ENCODE assay signal across 1 cellular context in genomic region chr2:108583903-108584520, GRCh38.
TF ChIP-seq lines count a peak whose summit lies in the region.

No MANE protein-coding gene starts in this region.

TF ChIP-seq in HepG2, 621 proteins besides CTCF, POLR2A, EP300 and RAD21 (continued from another document and continues in another):
- TF ChIP-seq POGK (CRISPR knock-in tag; conservative IDR thresholded peaks at IDR 0.05) (0 out of 2 replicates have a peak, but pooled peaks have one; percentile 22), RXRA (CRISPR knock-in tag; IDR thresholded peaks at IDR 0.05) (no peak), ZNF720 (CRISPR knock-in tag; IDR thresholded peaks at IDR 0.05) (no peak), ZNF598 (CRISPR knock-in tag; IDR thresholded peaks at IDR 0.05; ENCODE audit: borderline replicate concordance) (no peak), ZNF644 (CRISPR knock-in tag; IDR thresholded peaks at IDR 0.05; ENCODE audit: low read depth) (no peak), RFXAP (CRISPR knock-in tag; IDR thresholded peaks at IDR 0.05; ENCODE audit: borderline replicate concordance) (no peak), ZNF331 (CRISPR knock-in tag; IDR thresholded peaks at IDR 0.05) (0 out of 2 replicates have a peak, but pooled peaks have one; percentile 11), ZNF205 (CRISPR knock-in tag; IDR thresholded peaks at IDR 0.05) (0 out of 2 replicates have a peak, but pooled peaks have one; percentile 31), HNRNPLL (IDR thresholded peaks at IDR 0.05; ENCODE audit: low read depth, low read length, poor library complexity, severe bottlenecking) (no peak), MAFK (conservative IDR thresholded peaks at IDR 0.05 in 1 of 2, IDR thresholded peaks at IDR 0.05 in 1 of 2; ENCODE audit: low read length in 2 of 2) (no peak), ZFP90 (CRISPR knock-in tag; IDR thresholded peaks at IDR 0.05; ENCODE audit: borderline replicate concordance) (no peak), ZNF281 (CRISPR knock-in tag; IDR thresholded peaks at IDR 0.05; ENCODE audit: borderline replicate concordance) (no peak), ZNF512 (CRISPR knock-in tag; IDR thresholded peaks at IDR 0.05) (peak; percentile 76; the same call in 1 of the 2 replicates), AGO1 (IDR thresholded peaks at IDR 0.05; ENCODE audit: low read depth, low read length, poor library complexity, severe bottlenecking) (no peak), ZNF850 (CRISPR knock-in tag; conservative IDR thresholded peaks at IDR 0.05) (no peak), ZNF10 (CRISPR knock-in tag; IDR thresholded peaks at IDR 0.05; ENCODE audit: borderline replicate concordance, low read depth) (no peak), GLI4 (CRISPR knock-in tag; IDR thresholded peaks at IDR 0.05; ENCODE audit: borderline replicate concordance) (peak; percentile 74; the same call in 1 of the 2 replicates), ZNF761 (CRISPR knock-in tag; conservative IDR thresholded peaks at IDR 0.05) (no peak), MTF1 (CRISPR knock-in tag; IDR thresholded peaks at IDR 0.05) (no peak), ZNF354B (CRISPR knock-in tag; IDR thresholded peaks at IDR 0.05) (no peak), MAFG (CRISPR knock-in tag; IDR thresholded peaks at IDR 0.05) (no peak), LRRFIP1 (CRISPR knock-in tag; conservative IDR thresholded peaks at IDR 0.05) (no peak), ZNF446 (CRISPR knock-in tag; IDR thresholded peaks at IDR 0.05) (no peak), ZNF326 (CRISPR knock-in tag; IDR thresholded peaks at IDR 0.05; ENCODE audit: borderline replicate concordance) (no peak), IRF2 (CRISPR knock-in tag; IDR thresholded peaks at IDR 0.05) (peak; percentile 76; the same call in 1 of the 2 replicates), TP53 (CRISPR knock-in tag; conservative IDR thresholded peaks at IDR 0.05) (no peak), ZZZ3 (CRISPR knock-in tag; IDR thresholded peaks at IDR 0.05; ENCODE audit: borderline replicate concordance) (no peak), ZNF136 (CRISPR knock-in tag; IDR thresholded peaks at IDR 0.05; ENCODE audit: low read depth) (no peak), FOXO1 (CRISPR knock-in tag; IDR thresholded peaks at IDR 0.05) (no peak), PAF1 (CRISPR knock-in tag; IDR thresholded peaks at IDR 0.05) (no peak), STAT5B (CRISPR knock-in tag; IDR thresholded peaks at IDR 0.05) (no peak), MLX (CRISPR knock-in tag; IDR thresholded peaks at IDR 0.05) (no peak), PLRG1 (conservative IDR thresholded peaks at IDR 0.05) (no peak), ZFY (CRISPR knock-in tag; IDR thresholded peaks at IDR 0.05) (no peak), ZNF615 (CRISPR knock-in tag; IDR thresholded peaks at IDR 0.05; ENCODE audit: borderline replicate concordance) (no peak), ISL2 (CRISPR knock-in tag; IDR thresholded peaks at IDR 0.05) (no peak), ARID3A (IDR thresholded peaks at IDR 0.05; ENCODE audit: low read depth, low read length) (peak; percentile 80), CSRNP2 (CRISPR knock-in tag; conservative IDR thresholded peaks at IDR 0.05; ENCODE audit: low read depth) (no peak), MXD1 (CRISPR knock-in tag; IDR thresholded peaks at IDR 0.05) (no peak), FOSL1 (CRISPR knock-in tag; IDR thresholded peaks at IDR 0.05; ENCODE audit: borderline replicate concordance) (no peak), KLF16 (CRISPR knock-in tag; IDR thresholded peaks at IDR 0.05) (peak in 1 of 2 experiments; percentile 67; a peak in 1 of 4 replicates), SNAPC2 (CRISPR knock-in tag; IDR thresholded peaks at IDR 0.05) (no peak), SOX5 (CRISPR knock-in tag; IDR thresholded peaks at IDR 0.05; ENCODE audit: borderline replicate concordance) (peak; percentile 32; the same call in 1 of the 2 replicates), HNRNPL (IDR thresholded peaks at IDR 0.05; ENCODE audit: low read depth, low read length) (no peak), HDAC1 (CRISPR knock-in tag; IDR thresholded peaks at IDR 0.05) (no peak), ZSCAN30 (CRISPR knock-in tag; IDR thresholded peaks at IDR 0.05) (no peak), GABPB1 (CRISPR knock-in tag; IDR thresholded peaks at IDR 0.05) (no peak), ZUFSP (CRISPR knock-in tag; IDR thresholded peaks at IDR 0.05; ENCODE audit: borderline replicate concordance) (no peak), MIXL1 (CRISPR knock-in tag; IDR thresholded peaks at IDR 0.05) (0 out of 2 replicates have a peak, but pooled peaks have one; percentile 27), POLR2G (IDR thresholded peaks at IDR 0.05; ENCODE audit: low read depth, low read length) (no peak), ZNF124 (CRISPR knock-in tag; IDR thresholded peaks at IDR 0.05) (peak; percentile 38; the same call in 1 of the 2 replicates), ZNF329 (CRISPR knock-in tag; IDR thresholded peaks at IDR 0.05; ENCODE audit: low read depth) (no peak), RCOR2 (CRISPR knock-in tag; IDR thresholded peaks at IDR 0.05) (no peak), NR3C1 (CRISPR knock-in tag; IDR thresholded peaks at IDR 0.05) (no peak)
